ENCODE assay signal across 20 cellular contexts in the genomic region with DNA sequence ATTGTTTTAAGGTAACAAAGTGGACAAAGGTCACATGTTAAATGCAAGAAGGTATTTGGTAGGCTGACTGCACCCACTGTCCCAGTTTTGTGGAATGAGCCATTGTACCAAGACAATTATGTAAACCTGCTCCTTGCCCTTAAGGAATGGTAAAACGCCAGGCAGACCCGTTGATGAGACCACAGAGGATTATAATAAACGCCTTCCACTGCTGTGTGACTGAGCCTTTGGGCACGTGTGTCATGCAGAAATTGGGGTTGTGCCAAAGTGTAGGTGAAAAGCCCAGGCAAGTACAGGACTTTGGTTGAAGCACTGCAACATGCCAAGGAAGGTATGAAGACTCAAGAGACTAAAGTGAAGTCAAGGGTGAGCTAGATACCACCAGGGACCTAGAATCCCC. TPM values are rescaled to one million over a fixed set of nuclear protein-coding genes. Genes with fewer than 3 reads are reported as not detected.
DNase-seq lines count a peak whose midpoint lies in the region; ATAC-seq and TF ChIP-seq lines count a peak whose summit lies in the region.
"Had no signal": no experiment of that assay in that cellular context is flagged by ENCODE, and none has a peak within 500 bp of the region (broad histone marks: within the 10 kb centered on the region; RNA-seq: fewer than 3 reads in every experiment).

No MANE protein-coding gene starts in this region.

- no peaks in the 10 kb centered on the region for H3K4me1 Mint-ChIP-seq in stimulated activated effector memory CD8-positive, alpha-beta T cell treated with anti-CD3 and anti-CD28 coated beads, Interleukin-12 subunit alpha, Interleukin-12 subunit beta, amount 100 ng/mL, for 72 hours
- no peaks in the 10 kb centered on the region for H3K4me1 Mint-ChIP-seq in T-helper 17 cell

- CTCF ChIA-PET in PC-3 (lab: Charles Lee), result no interaction called here

- no peaks in the 10 kb centered on the region for H3K4me1 ChIP-seq in PC-3 (ENCODE audit: insufficient read depth, low read length)
- H3K4me1 ChIP-seq: BE2C had no signal

- peak; percentile 13 for DNase-seq in H4 (ENCODE audit: low spot score)
- DNase-seq in PC-3, result no peak
- peak; percentile 26 for DNase-seq in glomerular visceral epithelial cell (ENCODE audit: extremely low spot score)
- peak; percentile 9 for DNase-seq in retinal pigment epithelial cell (ENCODE audit: low read depth)
- no peak for DNase-seq in stimulated activated effector memory CD8-positive, alpha-beta T cell treated with anti-CD3 and anti-CD28 coated beads, Interleukin-12 subunit alpha, Interleukin-12 subunit beta, amount 100 ng/mL, for 72 hours (ENCODE audit: low spot score in 2 of 2)
- DNase-seq in T-helper 17 cell, result no peak
- no peak for DNase-seq in activated effector memory CD4-positive, alpha-beta T cell treated with Interleukin-2 at 50 U/mL for 16 hours
- DNase-seq: BE2C, DMS53, GF-D8, Karpas-422, NCI-H1092 treated with DMSO at 0.1 percent for 48 hours, NCI-H146, NCI-H2029 treated with DMSO at 0.1 percent for 48 hours, NCI-H345, NCI-H524 treated with DMSO at 0.1 percent for 48 hours, NCI-H82, OCI-M1, Right ventricle myocardium superior had no signal

- H3K9me2 ChIP-seq in PC-3 (replicated peaks; ENCODE audit: low read length), result no peaks in the 10 kb centered on the region

- no peak overlapping the region for H3K4me2 ChIP-seq in PC-3 (ENCODE audit: low read length)

- H3K27me3 ChIP-seq in PC-3 (ENCODE audit: low read length), result no peaks in the 10 kb centered on the region

- H3K4me3 ChIP-seq in PC-3 (ENCODE audit: low read length), result no peak overlapping the region
- no peak overlapping the region for H3K4me3 ChIP-seq in retinal pigment epithelial cell (ENCODE audit: low read length)

- TF ChIP-seq CTCF in PC-3 (conservative IDR thresholded peaks at IDR 0.05; ENCODE audit: low read depth, low read length), result no peak
- TF ChIP-seq CTCF in retinal pigment epithelial cell (conservative IDR thresholded peaks at IDR 0.05; ENCODE audit: low read depth, low read length), result no peak

- H3F3A ChIP-seq in PC-3 (ENCODE audit: low read length, unreplicated experiment), result no peaks in the 10 kb centered on the region

- no peaks in the 10 kb centered on the region for H3K36me3 Mint-ChIP-seq in stimulated activated effector memory CD8-positive, alpha-beta T cell treated with anti-CD3 and anti-CD28 coated beads, Interleukin-12 subunit alpha, Interleukin-12 subunit beta, amount 100 ng/mL, for 72 hours
- H3K36me3 Mint-ChIP-seq in T-helper 17 cell (ENCODE audit: low read depth), result no peaks in the 10 kb centered on the region

- BruUV-seq in PC-3 (replicated peaks; lab: Mats Ljungman, UMichigan), result no TSS peak

- H3K9me3 ChIP-seq in PC-3 (ENCODE audit: low read length), result no peaks in the 10 kb centered on the region
- no peaks in the 10 kb centered on the region for H3K9me3 ChIP-seq in T-helper 17 cell (ENCODE audit: control insufficient read depth, low read length, poor library complexity, severe bottlenecking)
- H3K9me3 ChIP-seq: BE2C had no signal

- H3K9me3 Mint-ChIP-seq in stimulated activated effector memory CD8-positive, alpha-beta T cell treated with anti-CD3 and anti-CD28 coated beads, Interleukin-12 subunit alpha, Interleukin-12 subunit beta, amount 100 ng/mL, for 72 hours, result no peaks in the 10 kb centered on the region

- intact Hi-C loops in PC-3 (cut with micrococcal nuclease), result no loop called here

- POLR2A ChIA-PET in PC-3 (lab: Charles Lee; ENCODE audit: unreplicated experiment), result no interaction called here

- H3K27ac ChIP-seq in PC-3 (ENCODE audit: low read length), result no peak overlapping the region

- H3K27ac Mint-ChIP-seq in stimulated activated effector memory CD8-positive, alpha-beta T cell treated with anti-CD3 and anti-CD28 coated beads, Interleukin-12 subunit alpha, Interleukin-12 subunit beta, amount 100 ng/mL, for 72 hours, result no peak overlapping the region
- H3K27ac Mint-ChIP-seq in T-helper 17 cell, result no peak overlapping the region

- peak; percentile 27; the same call in 1 of the 2 replicates for ATAC-seq in PC-3
- ATAC-seq in stimulated activated effector memory CD8-positive, alpha-beta T cell treated with anti-CD3 and anti-CD28 coated beads, Interleukin-12 subunit alpha, Interleukin-12 subunit beta, amount 100 ng/mL, for 72 hours, result no peak
- ATAC-seq in T-helper 17 cell, result no peak

- H3K27me3 Mint-ChIP-seq in T-helper 17 cell, result peaks cover 14% of the 10 kb centered on the region

- H4K20me1 ChIP-seq in PC-3 (ENCODE audit: low read length), result no peaks in the 10 kb centered on the region

- no peaks in the 10 kb centered on the region for H3K36me3 ChIP-seq in PC-3 (ENCODE audit: low read depth, low read length)
- H3K36me3 ChIP-seq: BE2C had no signal

- H3K9ac ChIP-seq in PC-3 (ENCODE audit: low read length), result no peak overlapping the region

- H3K79me2 ChIP-seq in PC-3 (ENCODE audit: low read length), result no peaks in the 10 kb centered on the region

- no peak overlapping the region for H3K4me3 Mint-ChIP-seq in stimulated activated effector memory CD8-positive, alpha-beta T cell treated with anti-CD3 and anti-CD28 coated beads, Interleukin-12 subunit alpha, Interleukin-12 subunit beta, amount 100 ng/mL, for 72 hours
- no peak overlapping the region for H3K4me3 Mint-ChIP-seq in T-helper 17 cell

- H2AFZ ChIP-seq in PC-3 (ENCODE audit: low read length), result no peak overlapping the region

RNA-seq across cellular contexts. Expression of a gene that starts 59.7 kb away (rescaled TPM):
- total RNA-seq in H4 (2014; rRNA removed; shearing (Covaris generic)), result 0.15 TPM in 1 of 2 replicates, not detected in the other
- total RNA-seq in PC-3 (2014; rRNA removed) (0.58 and 1.1 TPM in 2 replicates), T-helper 17 cell (under 1 TPM in 1 of 2 donors, not detected in 1; 0.60 TPM)
- total RNA-seq: SK-MEL-5 had no signal

Comparison
In these comparisons a context has a peak if more than half of its experiments do, and no peak if none do; other contexts are left out.
1. DNase-seq: peak in H4 (single experiment), glomerular visceral epithelial cell (single experiment) and retinal pigment epithelial cell (single experiment); none in PC-3 (single experiment), stimulated activated effector memory CD8-positive, alpha-beta T cell treated with anti-CD3 and anti-CD28 coated beads, Interleukin-12 subunit alpha, Interleukin-12 subunit beta, amount 100 ng/mL, for 72 hours (0 of 2), T-helper 17 cell (0 of 3) and activated effector memory CD4-positive, alpha-beta T cell treated with Interleukin-2 at 50 U/mL for 16 hours (single experiment).